In genomic region chrX:9342581-9343051, GRCh38 we compare ENCODE assay signal across 7 cellular contexts.
DNase-seq lines count a peak whose midpoint lies in the region; ATAC-seq lines count a peak whose summit lies in the region.

No MANE protein-coding gene starts in this region.

- no peaks in the 10 kb centered on the region for H3K9me3 Mint-ChIP-seq in dendritic cell treated with granulocyte-macrophage colony-stimulating factor and Interleukin-4, amounts not matched to agents 40 ng/mL and 50 ng/mL, for 4 days

- H3K36me3 Mint-ChIP-seq in dendritic cell treated with granulocyte-macrophage colony-stimulating factor and Interleukin-4, amounts not matched to agents 40 ng/mL and 50 ng/mL, for 4 days (ENCODE audit: low read depth), result no peaks in the 10 kb centered on the region

- H3K27me3 Mint-ChIP-seq in dendritic cell treated with granulocyte-macrophage colony-stimulating factor and Interleukin-4, amounts not matched to agents 40 ng/mL and 50 ng/mL, for 4 days, result no peaks in the 10 kb centered on the region

- ATAC-seq in GM19395 (IDR thresholded peaks at IDR 0.05; ENCODE audit: unreplicated experiment), result no peak

- peaks cover 32% of the 10 kb centered on the region for H3K4me1 Mint-ChIP-seq in dendritic cell treated with granulocyte-macrophage colony-stimulating factor and Interleukin-4, amounts not matched to agents 40 ng/mL and 50 ng/mL, for 4 days (ENCODE audit: low read depth)

- H3K4me3 Mint-ChIP-seq in dendritic cell treated with granulocyte-macrophage colony-stimulating factor and Interleukin-4, amounts not matched to agents 40 ng/mL and 50 ng/mL, for 4 days, result peak overlapping the region; percentile 76

- intact Hi-C loops in dendritic cell treated with granulocyte-macrophage colony-stimulating factor and Interleukin-4, amounts not matched to agents 40 ng/mL and 50 ng/mL, for 4 days (cut with micrococcal nuclease), result loop anchor here (1.0 to 10.0 kb wide), 4 partner anchors 10 to 362 kb away; no protein-coding TSS in a partner anchor

- peak overlapping the region; percentile 87 for H3K27ac Mint-ChIP-seq in dendritic cell treated with granulocyte-macrophage colony-stimulating factor and Interleukin-4, amounts not matched to agents 40 ng/mL and 50 ng/mL, for 4 days

- peak; percentile 69 for DNase-seq in GOT3 (lab: John Stamatoyannopoulos, UW)
- peak; percentile 85 for DNase-seq in NCI-H2196 (lab: John Stamatoyannopoulos, UW; ENCODE audit: unreplicated experiment)
- DNase-seq in activated CD4-positive, alpha-beta T cell treated with anti-CD3 and anti-CD28 coated beads for 4 hours, result peak; percentile 26 to 42
- peak; percentile 82 for DNase-seq in kidney tubule cell (ENCODE audit: low spot score)
- peak in 2 of 3 donors; percentile 12 to 37 for DNase-seq in stimulated activated CD4-positive, alpha-beta T cell treated with anti-CD3 and anti-CD28 coated beads, Interleukin-12 subunit alpha, Interleukin-12 subunit beta, amount 100 ng/mL, for 48 hours (ENCODE audit: low read depth in 2 of 3, low spot score in 1 of 3)

Comparison
In these comparisons a context has a peak if more than half of its experiments do, and no peak if none do; other contexts are left out.
1. DNase-seq: peak in every context shown above with its lines; median percentile 85 in NCI-H2196; 82 in kidney tubule cell; 69 in GOT3; 34 in activated CD4-positive, alpha-beta T cell treated with anti-CD3 and anti-CD28 coated beads for 4 hours; 24 in stimulated activated CD4-positive, alpha-beta T cell treated with anti-CD3 and anti-CD28 coated beads, Interleukin-12 subunit alpha, Interleukin-12 subunit beta, amount 100 ng/mL, for 48 hours.